8 cellular contexts compared by ENCODE assay signal in the genomic region with DNA sequence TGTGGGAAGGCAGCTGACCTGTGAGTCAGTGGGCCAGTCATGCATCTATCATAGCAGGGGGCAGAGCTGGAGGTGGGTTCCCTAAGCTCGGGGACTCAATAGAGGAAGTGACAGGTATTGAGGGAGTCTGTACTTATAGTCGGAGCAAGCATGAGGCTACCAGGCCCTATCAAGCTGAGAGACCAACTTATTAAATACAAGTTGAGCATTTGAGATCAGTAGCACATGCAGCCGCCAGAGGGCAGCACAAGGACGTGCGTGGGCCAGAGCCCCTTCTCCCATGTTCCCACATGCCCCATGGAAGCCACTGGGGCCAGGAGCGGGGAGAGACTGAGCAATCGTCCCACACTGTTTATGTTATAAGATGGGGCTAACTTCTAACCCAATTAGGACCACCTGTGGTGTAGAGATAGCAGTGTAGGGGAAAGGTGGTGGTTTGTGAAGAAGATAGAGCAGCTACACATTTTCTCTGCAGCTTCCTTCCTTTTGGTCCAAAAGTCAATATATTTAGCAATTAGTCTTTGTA. TPM values are rescaled to one million over a fixed set of nuclear protein-coding genes. Genes with fewer than 3 reads are reported as not detected.
A peak's percentile ranks its signal among the peaks of the same experiment; 100 is the strongest.
DNase-seq lines count a peak whose midpoint lies in the region; ATAC-seq, FAIRE-seq and TF ChIP-seq lines count a peak whose summit lies in the region.

No MANE protein-coding gene starts in this region.

- H2AFZ ChIP-seq in keratinocyte (ENCODE audit: control insufficient read depth, low read length): peak overlapping the region; percentile 80

- H3K36me3 Mint-ChIP-seq in T-cell: peaks cover 24% of the 10 kb centered on the region

- H3K4me1 ChIP-seq in keratinocyte (ENCODE audit: control insufficient read depth, extremely low read depth, insufficient read depth, low read length): no peaks in the 10 kb centered on the region

- no peak overlapping the region for H3K9ac ChIP-seq in keratinocyte (ENCODE audit: control insufficient read depth, extremely low read depth, insufficient read depth, low read length)

- no peaks in the 10 kb centered on the region for H4K20me1 ChIP-seq in keratinocyte (ENCODE audit: control insufficient read depth, extremely low read depth, insufficient read depth, low read length)

- POLR2A ChIA-PET in T-cell (lab: Charles Lee): no interaction called here

- H3K9me1 ChIP-seq in keratinocyte (ENCODE audit: control insufficient read depth, extremely low read depth, insufficient read depth, low read length): no peaks in the 10 kb centered on the region

- no peak overlapping the region for H3K27ac Mint-ChIP-seq in T-cell

- DNase-seq in AG08395 (ENCODE audit: low spot score) (peak; percentile 41), GM13976 (ENCODE audit: low spot score) (peak; percentile 64), T-cell (peak in 31 of 34 experiments; percentile 11 to 59 (median 43)), astrocyte of the cerebellum (ENCODE audit: low read depth) (no peak), keratinocyte (ENCODE audit: low read depth, low spot score) (no peak)
- DNase-seq in Jurkat, Clone E6-1 (ENCODE audit: low read depth, low spot score): peak; percentile 62
- peak; percentile 30 to 50 (median 34) for DNase-seq in stimulated activated CD4-positive, alpha-beta T cell treated with anti-CD3 and anti-CD28 coated beads, TNF-alpha, amount 100 ng/mL, for 48 hours (ENCODE audit: low read depth in 3 of 3)

- no peak overlapping the region for H3K27ac ChIP-seq in keratinocyte (ENCODE audit: control insufficient read depth, insufficient read depth, low read length)

- no peaks in the 10 kb centered on the region for H3K36me3 ChIP-seq in keratinocyte (ENCODE audit: control insufficient read depth in 2 of 2, extremely low read depth in 1 of 2, insufficient read depth in 2 of 2, low read length in 2 of 2)

- H3K4me2 ChIP-seq in keratinocyte (ENCODE audit: control insufficient read depth, extremely low read depth, insufficient read depth, low read depth, low read length): no peak overlapping the region

- dilution Hi-C loops in keratinocyte (cut with MboI; ENCODE audit: extremely low pct_ligation_motif_present, low sequenced_read_pairs): no loop called here

- H3K27me3 ChIP-seq in keratinocyte (ENCODE audit: control insufficient read depth, extremely low read depth, insufficient read depth, low read length): no peaks in the 10 kb centered on the region

- H3K9me3 ChIP-seq in keratinocyte (ENCODE audit: control insufficient read depth, low read depth, low read length): no peaks in the 10 kb centered on the region

- TF ChIP-seq CTCF in GM13976 (IDR thresholded peaks at IDR 0.05; ENCODE audit: borderline replicate concordance, control extremely low read depth, extremely low read depth, insufficient read depth, missing control alignments) (peak; percentile 75), astrocyte of the cerebellum (IDR thresholded peaks at IDR 0.05; ENCODE audit: low read depth, low read length, missing control alignments) (peak; percentile 61), keratinocyte (optimal IDR thresholded peaks at IDR 0.05 in 1 of 3, IDR thresholded peaks at IDR 0.05 in 1 of 3, conservative IDR thresholded peaks at IDR 0.05 in 1 of 3; ENCODE audit: extremely low read depth in 1 of 3, insufficient read depth in 2 of 3, low read length in 3 of 3) (peak; percentile 81 to 91 (median 87))

- ATAC-seq in T-cell (replicated peaks in 1 of 4) (peak; percentile 40 to 55 (median 48)), GM19455 (IDR thresholded peaks at IDR 0.05; ENCODE audit: unreplicated experiment) (no peak)

- in situ Hi-C loops in GM13976 (cut with MboI; ENCODE audit: low sequenced_read_pairs, unreplicated experiment): no loop called here
- in situ Hi-C loops in astrocyte of the cerebellum (cut with HindIII; ENCODE audit: low sequenced_read_pairs): no loop called here

- no peaks in the 10 kb centered on the region for H3K27me3 Mint-ChIP-seq in T-cell

- no peak overlapping the region for H3K4me3 ChIP-seq in Jurkat, Clone E6-1 (ENCODE audit: low read length)
- no peak overlapping the region for H3K4me3 ChIP-seq in astrocyte of the cerebellum (ENCODE audit: low read depth, low read length)
- no peak overlapping the region for H3K4me3 ChIP-seq in keratinocyte (ENCODE audit: control insufficient read depth in 2 of 3, extremely low read depth in 1 of 3, insufficient read depth in 2 of 3, low read depth in 1 of 3, low read length in 3 of 3)

- no peak for FAIRE-seq in keratinocyte (lab: Jason Lieb, UNC)

- CTCF ChIA-PET in T-cell (lab: Charles Lee): interaction anchor here (0.5 to 1.3 kb wide), 15 partner anchors 15 to 1380 kb away, joined by 3 to 6 read pairs (median 3); partner anchors contain the start of gene CCDC126 (in 1 of the 2)

- H3K4me3 Mint-ChIP-seq in T-cell: no peak overlapping the region

- peaks cover 2 to 8% (median 3%) of the 10 kb centered on the region in 3 donors for H3K4me1 Mint-ChIP-seq in T-cell

- no peaks in the 10 kb centered on the region for H3K79me2 ChIP-seq in keratinocyte (ENCODE audit: control insufficient read depth, insufficient read depth, low read length)

- no peaks in the 10 kb centered on the region for H3K9me3 Mint-ChIP-seq in T-cell

RNA-seq across cellular contexts. Expression of gene STK31, which starts 13.0 kb away (rescaled TPM):
- not detected for polyA plus RNA-seq in Jurkat, Clone E6-1 (2012; ENCODE audit: insufficient read depth, insufficient read length)
- under 1 TPM; 0.25 to 0.83 (median 0.30) TPM for total RNA-seq in T-cell
- polyA plus RNA-seq in keratinocyte: 0.01 to 0.03 TPM in 2 of 3 replicates, not detected in the other
- not detected for polyA plus RNA-seq in keratinocyte (2011; ENCODE audit: low read depth)
- polyA plus RNA-seq in keratinocyte (2011; cell fraction: cytosol; rRNA removed): not detected in 2 replicates
- polyA plus RNA-seq in keratinocyte (2011; cell fraction: nucleus; rRNA removed): 0.04 TPM in 1 of 2 replicates, not detected in the other
- 0.06 TPM in 1 of 2 replicates, not detected in the other for polyA plus RNA-seq in keratinocyte (2012; ENCODE audit: low replicate concordance)
- not detected in 3 replicates for polyA minus RNA-seq in keratinocyte
- not detected for polyA minus RNA-seq in keratinocyte (2011; cell fraction: cytosol; rRNA and poly(A)+ RNA removed)
- polyA minus RNA-seq in keratinocyte (2011; cell fraction: nucleus; rRNA and poly(A)+ RNA removed): not detected in 2 replicates

RNA-seq across cellular contexts. Expression of gene FAM221A, which starts 17.0 kb away (rescaled TPM):
- polyA plus RNA-seq in Jurkat, Clone E6-1 (2012; ENCODE audit: insufficient read depth, insufficient read length): 18.4 TPM
- total RNA-seq in T-cell: 1 to 10 TPM; 5.3 to 7.8 (median 6.3) TPM
- 0.71 to 0.93 TPM (median 0.73 TPM) in 3 replicates for polyA plus RNA-seq in keratinocyte
- 1.6 TPM for polyA plus RNA-seq in keratinocyte (2011; ENCODE audit: low read depth)
- polyA plus RNA-seq in keratinocyte (2011; cell fraction: cytosol; rRNA removed): 0.34 and 0.35 TPM in 2 replicates
- 2.1 and 2.2 TPM in 2 replicates for polyA plus RNA-seq in keratinocyte (2011; cell fraction: nucleus; rRNA removed)
- polyA plus RNA-seq in keratinocyte (2012; ENCODE audit: low replicate concordance): 0.16 and 1.6 TPM in 2 replicates
- 0.82 to 4.3 TPM (median 0.95 TPM) in 3 replicates for polyA minus RNA-seq in keratinocyte
- polyA minus RNA-seq in keratinocyte (2011; cell fraction: cytosol; rRNA and poly(A)+ RNA removed): not detected
- polyA minus RNA-seq in keratinocyte (2011; cell fraction: nucleus; rRNA and poly(A)+ RNA removed): 0.84 and 1.0 TPM in 2 replicates

Comparison
In these comparisons a context has a peak if more than half of its experiments do, and no peak if none do; other contexts are left out.
1. DNase-seq: peak in AG08395 (single experiment), GM13976 (single experiment), Jurkat, Clone E6-1 (single experiment), T-cell (31 of 34) and stimulated activated CD4-positive, alpha-beta T cell treated with anti-CD3 and anti-CD28 coated beads, TNF-alpha, amount 100 ng/mL, for 48 hours (3 of 3); none in astrocyte of the cerebellum (single experiment) and keratinocyte (single experiment).
2. Peak in every context shown above with its lines, with median percentiles within 50 percentile points of each other: CTCF ChIP-seq.